In the genomic region with DNA sequence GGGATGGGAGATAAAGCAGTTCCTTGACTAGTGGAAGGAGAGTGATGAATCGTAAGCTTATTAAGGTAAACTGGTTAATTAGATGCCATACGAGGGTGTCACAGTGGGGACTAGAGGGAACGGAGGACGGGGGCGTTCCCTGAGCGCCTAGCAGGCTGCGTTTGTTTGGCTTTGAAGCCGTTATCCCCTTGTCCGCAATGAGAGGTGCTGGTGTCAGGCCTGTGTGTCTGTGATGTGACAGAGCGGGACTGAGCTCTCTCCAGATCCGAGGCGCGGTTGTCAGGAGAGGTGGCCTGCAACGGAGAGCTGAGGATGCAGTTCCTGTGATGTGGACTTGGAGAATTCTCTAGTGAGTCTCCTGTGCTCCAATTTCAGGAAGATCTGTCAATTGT, we compare ENCODE assay signal across 11 cellular contexts.
DNase-seq lines count a peak whose midpoint lies in the region; ATAC-seq, FAIRE-seq and TF ChIP-seq lines count a peak whose summit lies in the region.
"Had no signal": no experiment of that assay in that cellular context is flagged by ENCODE, and none has a peak within 500 bp of the region (broad histone marks: within the 10 kb centered on the region; RNA-seq: fewer than 3 reads in every experiment).

No MANE protein-coding gene starts in this region.

- no peak overlapping the region for H3K9ac ChIP-seq in keratinocyte (ENCODE audit: control insufficient read depth, extremely low read depth, insufficient read depth, low read length)
- H3K9ac ChIP-seq: BLaER1 had no signal

- peaks cover 6% of the 10 kb centered on the region for H3K9me3 Mint-ChIP-seq in activated T-cell treated with anti-CD3 and anti-CD28 coated beads, Interleukin-2, amount 50 U/mL, for 24 hours
- peaks cover 7 to 18% (median 9%) of the 10 kb centered on the region in 5 experiments for H3K9me3 Mint-ChIP-seq in brain
- H3K9me3 Mint-ChIP-seq: T-helper 2 cell treated with Interferon-gamma antibody and Interleukin-4, amounts not matched to agents 5 μg/mL and 100 μg/mL, for 36 hours had no signal

- no peaks in the 10 kb centered on the region for H3K36me3 ChIP-seq in keratinocyte (ENCODE audit: control insufficient read depth in 2 of 2, extremely low read depth in 1 of 2, insufficient read depth in 2 of 2, low read length in 2 of 2)
- H3K36me3 ChIP-seq in upper lobe of right lung = no peaks in the 10 kb centered on the region
- H3K36me3 ChIP-seq in lower lobe of right lung = no peaks in the 10 kb centered on the region
- H3K36me3 ChIP-seq: BLaER1, neutrophil had no signal

- H3K36me3 Mint-ChIP-seq in activated T-cell treated with anti-CD3 and anti-CD28 coated beads, Interleukin-2, amount 50 U/mL, for 24 hours (ENCODE audit: low read depth) = no peaks in the 10 kb centered on the region
- peaks cover 7% of the 10 kb centered on the region for H3K36me3 Mint-ChIP-seq in brain

- FAIRE-seq in keratinocyte (lab: Jason Lieb, UNC) = no peak

- peak overlapping the region; percentile 3 for H3K4me3 Mint-ChIP-seq in activated T-cell treated with anti-CD3 and anti-CD28 coated beads, Interleukin-2, amount 50 U/mL, for 24 hours
- H3K4me3 Mint-ChIP-seq in brain = peak overlapping the region; percentile 85 to 95 (median 93)

- DNase-seq in activated T-cell treated with anti-CD3 and anti-CD28 coated beads, Interleukin-2, amount 50 U/mL, for 24 hours = no peak
- DNase-seq in activated T-cell treated with anti-CD3 and anti-CD28 coated beads, Interleukin-2, amount 50 U/mL, for 48 hours = no peak
- DNase-seq in keratinocyte (ENCODE audit: low read depth, low spot score) (no peak), upper lobe of right lung (no peak), lower lobe of right lung (no peak), Kasumi-1 (lab: John Stamatoyannopoulos, UW) (no peak)

- peaks cover 5% of the 10 kb centered on the region for H3K4me1 Mint-ChIP-seq in activated T-cell treated with anti-CD3 and anti-CD28 coated beads, Interleukin-2, amount 50 U/mL, for 24 hours (ENCODE audit: low read depth)
- peaks cover 30% of the 10 kb centered on the region for H3K4me1 Mint-ChIP-seq in brain

- H3K4me3 ChIP-seq in keratinocyte (ENCODE audit: control insufficient read depth in 2 of 3, extremely low read depth in 1 of 3, insufficient read depth in 2 of 3, low read depth in 1 of 3, low read length in 3 of 3) (no peak overlapping the region), upper lobe of right lung (peak overlapping the region; percentile 57), lower lobe of right lung (no peak overlapping the region)
- H3K4me3 ChIP-seq: BLaER1 had no signal

- TF ChIP-seq CTCF in brain (conservative IDR thresholded peaks at IDR 0.05) (no peak), keratinocyte (optimal IDR thresholded peaks at IDR 0.05 in 1 of 3, IDR thresholded peaks at IDR 0.05 in 1 of 3, conservative IDR thresholded peaks at IDR 0.05 in 1 of 3; ENCODE audit: extremely low read depth in 1 of 3, insufficient read depth in 2 of 3, low read length in 3 of 3) (no peak), upper lobe of right lung (IDR thresholded peaks at IDR 0.05) (no peak), lower lobe of right lung (IDR thresholded peaks at IDR 0.05) (no peak)

- no peak overlapping the region for H3K27ac Mint-ChIP-seq in activated T-cell treated with anti-CD3 and anti-CD28 coated beads, Interleukin-2, amount 50 U/mL, for 24 hours
- peak overlapping the region in 4 of 5 experiments; percentile 10 to 89 (median 40) for H3K27ac Mint-ChIP-seq in brain
- H3K27ac Mint-ChIP-seq: T-helper 2 cell treated with Interferon-gamma antibody and Interleukin-4, amounts not matched to agents 5 μg/mL and 100 μg/mL, for 36 hours had no signal

- H3K27me3 Mint-ChIP-seq in activated T-cell treated with anti-CD3 and anti-CD28 coated beads, Interleukin-2, amount 50 U/mL, for 24 hours = peaks cover 44% of the 10 kb centered on the region
- peaks cover 29% of the 10 kb centered on the region for H3K27me3 Mint-ChIP-seq in brain

- H3K9me1 ChIP-seq in keratinocyte (ENCODE audit: control insufficient read depth, extremely low read depth, insufficient read depth, low read length) = no peaks in the 10 kb centered on the region

- H3K27me3 ChIP-seq in keratinocyte (ENCODE audit: control insufficient read depth, extremely low read depth, insufficient read depth, low read length) (peaks cover 19% of the 10 kb centered on the region), upper lobe of right lung (peaks cover 7% of the 10 kb centered on the region), lower lobe of right lung (ENCODE audit: low read depth) (peaks cover 19% of the 10 kb centered on the region)
- H3K27me3 ChIP-seq: BLaER1 had no signal

- H3K27ac ChIP-seq in keratinocyte (ENCODE audit: control insufficient read depth, insufficient read depth, low read length) = no peak overlapping the region
- H3K27ac ChIP-seq in upper lobe of right lung = no peak overlapping the region
- H3K27ac ChIP-seq in lower lobe of right lung = no peak overlapping the region
- H3K27ac ChIP-seq: BLaER1, neutrophil had no signal

- no peaks in the 10 kb centered on the region for H3K79me2 ChIP-seq in keratinocyte (ENCODE audit: control insufficient read depth, insufficient read depth, low read length)

- ATAC-seq in upper lobe of right lung = no peak
- ATAC-seq in lower lobe of right lung = no peak
- ATAC-seq in HG02642 (IDR thresholded peaks at IDR 0.05; ENCODE audit: poor library complexity, unreplicated experiment) = no peak

- H3K4me1 ChIP-seq in keratinocyte (ENCODE audit: control insufficient read depth, extremely low read depth, insufficient read depth, low read length) (peaks cover 8% of the 10 kb centered on the region), upper lobe of right lung (peaks cover 11% of the 10 kb centered on the region), lower lobe of right lung (peaks cover 5% of the 10 kb centered on the region)
- H3K4me1 ChIP-seq: BLaER1 had no signal

- H3K4me2 ChIP-seq in keratinocyte (ENCODE audit: control insufficient read depth, extremely low read depth, insufficient read depth, low read depth, low read length) = peak overlapping the region; percentile 77
- H3K4me2 ChIP-seq: BLaER1 had no signal

- H4K20me1 ChIP-seq in keratinocyte (ENCODE audit: control insufficient read depth, extremely low read depth, insufficient read depth, low read length) = no peaks in the 10 kb centered on the region
- H4K20me1 ChIP-seq: BLaER1 had no signal

- H3K9me3 ChIP-seq in keratinocyte (ENCODE audit: control insufficient read depth, low read depth, low read length) = no peaks in the 10 kb centered on the region
- H3K9me3 ChIP-seq in upper lobe of right lung = no peaks in the 10 kb centered on the region
- H3K9me3 ChIP-seq in lower lobe of right lung = no peaks in the 10 kb centered on the region
- H3K9me3 ChIP-seq: neutrophil had no signal

- dilution Hi-C loops in keratinocyte (cut with MboI; ENCODE audit: extremely low pct_ligation_motif_present, low sequenced_read_pairs) = no loop called here

- intact Hi-C loops in upper lobe of right lung (cut with DNase I) = no loop called here
- intact Hi-C loops in lower lobe of right lung (cut with DNase I) = no loop called here

- no peak overlapping the region for H2AFZ ChIP-seq in keratinocyte (ENCODE audit: control insufficient read depth, low read length)
